Comparison of ENCODE assay signal across 8 cellular contexts in genomic region chr10:122279725-122280141, GRCh38. TPM values are rescaled to one million over a fixed set of nuclear protein-coding genes. Genes with fewer than 3 reads are reported as not detected.
DNase-seq lines count a peak whose midpoint lies in the region; TF ChIP-seq lines count a peak whose summit lies in the region.

No MANE protein-coding gene starts in this region.

- in situ Hi-C loops in GM13977 (cut with MboI; ENCODE audit: low pct_unique_long_range_greater_than_20kb, low sequenced_read_pairs, unreplicated experiment) = loop anchor here (25.0 kb wide), 1 partner anchor 283 kb away; the partner anchor contains the start of gene DMBT1

- H3K4me3 ChIP-seq in AG04450 (ENCODE audit: low read depth, low read length) = no peak overlapping the region
- H3K4me3 ChIP-seq in Peyer's patch = no peak overlapping the region

- no peak for TF ChIP-seq POLR2A in Peyer's patch (IDR thresholded peaks at IDR 0.05)

- DNase-seq in AG04450 (ENCODE audit: low read depth, low spot score) = no peak
- peak; percentile 40 for DNase-seq in GM13977 (ENCODE audit: low spot score)
- DNase-seq in Peyer's patch = peak in 1 of 3 donors; percentile 53
- DNase-seq in fibroblast of gingiva (ENCODE audit: low read depth) = peak; percentile 26
- peak in 38 of 56 donors; percentile 8 to 69 (median 26) for DNase-seq in nucleus accumbens (lab: John Stamatoyannopoulos, UW)
- DNase-seq in activated CD4-positive, CD25-positive, alpha-beta regulatory T cell treated with anti-CD3 and anti-CD28 coated beads, Interleukin-2, amount 50 U/mL, for 72 hours = no peak
- DNase-seq in NCI-H2029 (lab: John Stamatoyannopoulos, UW) = no peak
- no peak for DNase-seq in activated CD4-positive, alpha-beta T cell treated with anti-CD3 and anti-CD28 coated beads, Interleukin-2, amount 50 U/mL, for 1 hour

- peak; percentile 63 for TF ChIP-seq CTCF in AG04450 (IDR thresholded peaks at IDR 0.05; ENCODE audit: low read depth, low read length)
- peak; percentile 76 for TF ChIP-seq CTCF in GM13977 (IDR thresholded peaks at IDR 0.05; ENCODE audit: extremely low read depth, insufficient read depth, missing control alignments)
- peak in 4 of 6 experiments; percentile 26 to 61 (median 52) for TF ChIP-seq CTCF in Peyer's patch (IDR thresholded peaks at IDR 0.05)

- H3K27ac ChIP-seq in AG04450 (ENCODE audit: low read depth, low read length) = no peak overlapping the region
- no peak overlapping the region for H3K27ac ChIP-seq in Peyer's patch

- no peaks in the 10 kb centered on the region for H3K36me3 ChIP-seq in Peyer's patch

- no peaks in the 10 kb centered on the region for H3K27me3 ChIP-seq in AG04450 (ENCODE audit: control insufficient read depth, insufficient read depth, low read length)
- H3K27me3 ChIP-seq in Peyer's patch = no peaks in the 10 kb centered on the region

- CTCF ChIA-PET in AG04450 (lab: Charles Lee) = interaction anchor here (0.9 to 2.4 kb wide), 11 partner anchors 8 to 287 kb away, joined by 3 to 22 read pairs (median 4); no protein-coding TSS in a partner anchor

- H3K4me1 ChIP-seq in Peyer's patch = no peaks in the 10 kb centered on the region

- H3K9me3 ChIP-seq in AG04450 (ENCODE audit: control insufficient read depth, insufficient read depth, low read length) (no peaks in the 10 kb centered on the region), Peyer's patch (no peaks in the 10 kb centered on the region)

- POLR2A ChIA-PET in AG04450 (lab: Yijun Ruan, JAX) = no interaction called here

RNA-seq across cellular contexts. Expression of gene BTBD16, which starts 8.6 kb away (rescaled TPM):
- polyA plus RNA-seq in AG04450 (2011; rRNA removed) = not detected in 2 replicates
- polyA minus RNA-seq in AG04450 (2011; rRNA and poly(A)+ RNA removed) = not detected in 2 replicates
- total RNA-seq in Peyer's patch = not detected

Comparison
In these comparisons a context has a peak if more than half of its experiments do, and no peak if none do; other contexts are left out.
1. DNase-seq: peak in GM13977 (single experiment), fibroblast of gingiva (single experiment) and nucleus accumbens (38 of 56); none in AG04450 (single experiment), activated CD4-positive, CD25-positive, alpha-beta regulatory T cell treated with anti-CD3 and anti-CD28 coated beads, Interleukin-2, amount 50 U/mL, for 72 hours (single experiment), NCI-H2029 (single experiment) and activated CD4-positive, alpha-beta T cell treated with anti-CD3 and anti-CD28 coated beads, Interleukin-2, amount 50 U/mL, for 1 hour (single experiment).
2. Peak in every context shown above with its lines, with median percentiles within 50 percentile points of each other: CTCF ChIP-seq.